In genomic region chr7:137981175-137981574, GRCh38 we compare ENCODE assay signal across 1 cellular context.
TF ChIP-seq lines count a peak whose summit lies in the region.

No MANE protein-coding gene starts in this region.

TF ChIP-seq in IMR-90, 13 proteins besides CTCF, POLR2A, EP300 and RAD21 (continued from another document):
- no peak for TF ChIP-seq FOS (IDR thresholded peaks at IDR 0.05; ENCODE audit: low read depth, low read length)
- no peak for TF ChIP-seq SMC3 (IDR thresholded peaks at IDR 0.05; ENCODE audit: low read depth, low read length)
- TF ChIP-seq CEBPB (IDR thresholded peaks at IDR 0.05; ENCODE audit: low read depth, low read length) = no peak
- no peak for TF ChIP-seq CHD1 (IDR thresholded peaks at IDR 0.05; ENCODE audit: low read depth, low read length)
- TF ChIP-seq BHLHE40 (IDR thresholded peaks at IDR 0.05; ENCODE audit: low read depth, low read length) = no peak
